8 cellular contexts compared by ENCODE assay signal in genomic region chr11:62645934-62646824, GRCh38. TPM values are rescaled to one million over a fixed set of nuclear protein-coding genes. Genes with fewer than 3 reads are reported as not detected.
A peak's percentile ranks its signal among the peaks of the same experiment; 100 is the strongest.
DNase-seq lines count a peak whose midpoint lies in the region; ATAC-seq, FAIRE-seq and TF ChIP-seq lines count a peak whose summit lies in the region.

Gene GANAB, minus strand, starts transcription at chr11:62646613. Its CDS starts 14 bp downstream, at chr11:62646599.

- DNase-seq in NCI-H2227 treated with DMSO at 0.1 percent for 48 hours (lab: John Stamatoyannopoulos, UW) (peak; percentile 99), bronchial epithelial cell (ENCODE audit: low read depth) (peak; percentile 87), iPS-NIHi7 (ENCODE audit: extremely low spot score) (peak; percentile 100), smooth muscle cell (lab: John Stamatoyannopoulos, UW; ENCODE audit: unreplicated experiment) (peak; percentile 97)

- H3K79me2 ChIP-seq in ACC112 (ENCODE audit: control insufficient read depth, insufficient read depth, low read length, unreplicated experiment): peaks cover 51% of the 10 kb centered on the region
- peaks cover 51% of the 10 kb centered on the region for H3K79me2 ChIP-seq in smooth muscle cell (ENCODE audit: low read depth)

- H4K20me1 ChIP-seq in smooth muscle cell (ENCODE audit: low read depth): peaks cover 6% of the 10 kb centered on the region

- H3K27ac ChIP-seq in ACC112 (ENCODE audit: low read depth, low read length) (peak within 1 kb of the TSS; percentile 78), smooth muscle cell (ENCODE audit: low read depth) (peak within 1 kb of the TSS; percentile 96)

- no peak for TF ChIP-seq CTCF in WI38 (IDR thresholded peaks at IDR 0.05; ENCODE audit: low read depth, low read length)
- TF ChIP-seq CTCF in bronchial epithelial cell (IDR thresholded peaks at IDR 0.05; ENCODE audit: insufficient read depth, low read length, severe bottlenecking): no peak
- no peak for TF ChIP-seq CTCF in smooth muscle cell (IDR thresholded peaks at IDR 0.05; ENCODE audit: borderline replicate concordance, insufficient read depth, poor library complexity, severe bottlenecking)

- H3K9me3 ChIP-seq in smooth muscle cell (replicated peaks; ENCODE audit: low read depth): no peaks in the 10 kb centered on the region

- H3K27me3 ChIP-seq in ACC112 (ENCODE audit: insufficient read depth, low read length) (no peaks in the 10 kb centered on the region), bronchial epithelial cell (ENCODE audit: control insufficient read depth, insufficient read depth, low read length) (no peaks in the 10 kb centered on the region), smooth muscle cell (ENCODE audit: low read depth) (no peaks in the 10 kb centered on the region)

- FAIRE-seq in bronchial epithelial cell (lab: Jason Lieb, UNC): no peak

- peak within 1 kb of the TSS; percentile 99 for H3K9ac ChIP-seq in smooth muscle cell (ENCODE audit: low read depth)

- H2AFZ ChIP-seq in ACC112 (ENCODE audit: low read length, unreplicated experiment) (peak within 1 kb of the TSS; percentile 84), smooth muscle cell (ENCODE audit: low read depth) (no peak within 1 kb of the TSS)

- ATAC-seq in GM18873 (IDR thresholded peaks at IDR 0.05; ENCODE audit: low FRiP score, unreplicated experiment): peak; percentile 71
- ATAC-seq in HG03159 (IDR thresholded peaks at IDR 0.05; ENCODE audit: unreplicated experiment): peak; percentile 92

- peaks cover 3% of the 10 kb centered on the region for H3F3A ChIP-seq in smooth muscle cell (ENCODE audit: low read depth)

- peak within 1 kb of the TSS; percentile 85 for H3K4me2 ChIP-seq in smooth muscle cell

- H3K4me3 ChIP-seq in ACC112 (ENCODE audit: low read depth, low read length) (peak within 1 kb of the TSS; percentile 88), WI38 (ENCODE audit: low read depth, low read length) (peak within 1 kb of the TSS; percentile 96), bronchial epithelial cell (ENCODE audit: low read depth, low read length) (peak within 1 kb of the TSS; percentile 89), smooth muscle cell (peak within 1 kb of the TSS; percentile 90)

- 2% methylated on average over 58 of the region's 75 CpGs for WGBS in smooth muscle cell (ENCODE audit: low lambda C conversion rate)

- H3K4me1 ChIP-seq in ACC112 (ENCODE audit: control insufficient read depth, insufficient read depth, low read length, unreplicated experiment) (peaks cover 7% of the 10 kb centered on the region), smooth muscle cell (ENCODE audit: low read depth) (no peaks in the 10 kb centered on the region)

- H3K36me3 ChIP-seq in ACC112 (ENCODE audit: insufficient read depth, low read length): peaks cover 10% of the 10 kb centered on the region; the same call in 1 of the 2 replicates
- H3K36me3 ChIP-seq in bronchial epithelial cell (ENCODE audit: control insufficient read depth, insufficient read depth, low read length): peaks cover 18% of the 10 kb centered on the region
- no peaks in the 10 kb centered on the region for H3K36me3 ChIP-seq in smooth muscle cell (ENCODE audit: low read depth)

RNA-seq across cellular contexts. Expression of gene GANAB, which starts in this region (rescaled TPM):
- total RNA-seq in bronchial epithelial cell (138 TPM in 2 replicates), smooth muscle cell (176 and 186 TPM in 2 replicates)
- polyA plus RNA-seq in smooth muscle cell: 194 and 225 TPM in 2 replicates

Comparison
In these comparisons a context has a peak if more than half of its experiments do, and no peak if none do; other contexts are left out.
1. Peak in every context shown above with its lines: DNase-seq, ATAC-seq, H3K4me3 ChIP-seq and H3K27ac ChIP-seq.